1 cellular context compared by ENCODE assay signal in genomic region chr2:88691339-88692183, GRCh38.
TF ChIP-seq lines count a peak whose summit lies in the region.

TSS of gene RPIA (plus strand) at chr2:88691673. CDS start at chr2:88691699, 26 bp downstream.

TF ChIP-seq in HepG2, 621 proteins besides CTCF, POLR2A, EP300 and RAD21 (continued from another document and continues in another):
- peak; percentile 29; the same call in 1 of the 2 replicates for TF ChIP-seq ZNF567 (CRISPR knock-in tag; IDR thresholded peaks at IDR 0.05; ENCODE audit: borderline replicate concordance)
- peak; percentile 97 for TF ChIP-seq MYC (CRISPR knock-in tag; IDR thresholded peaks at IDR 0.05; ENCODE audit: borderline replicate concordance)
- TF ChIP-seq SIN3A (IDR thresholded peaks at IDR 0.05; ENCODE audit: borderline replicate concordance, low read depth, low read length) = peak; percentile 95
- peak; percentile 52; the same call in 1 of the 2 replicates for TF ChIP-seq NCOA2 (CRISPR knock-in tag; IDR thresholded peaks at IDR 0.05)
- TF ChIP-seq HOXA9 (CRISPR knock-in tag; IDR thresholded peaks at IDR 0.05; ENCODE audit: borderline replicate concordance) = peak; percentile 91
- peak; percentile 91 for TF ChIP-seq DMAP1 (CRISPR knock-in tag; IDR thresholded peaks at IDR 0.05)
- no peak for TF ChIP-seq TCF12 (IDR thresholded peaks at IDR 0.05)
- peak; percentile 11; the same call in 1 of the 2 replicates for TF ChIP-seq TCF12 (CRISPR knock-in tag; IDR thresholded peaks at IDR 0.05)
- no peak for TF ChIP-seq MBNL3 (CRISPR knock-in tag; conservative IDR thresholded peaks at IDR 0.05)
- no peak; the same call in 1 of the 2 replicates for TF ChIP-seq SP5 (CRISPR knock-in tag; IDR thresholded peaks at IDR 0.05; ENCODE audit: borderline replicate concordance, low read depth)
- TF ChIP-seq MTA1 (CRISPR knock-in tag; IDR thresholded peaks at IDR 0.05; ENCODE audit: borderline replicate concordance) = peak; percentile 64; the same call in 1 of the 2 replicates
- peak; percentile 18; the same call in 1 of the 2 replicates for TF ChIP-seq ZNF609 (CRISPR knock-in tag; IDR thresholded peaks at IDR 0.05; ENCODE audit: borderline replicate concordance)
- TF ChIP-seq MYNN (CRISPR knock-in tag; IDR thresholded peaks at IDR 0.05; ENCODE audit: low read depth) = peak; percentile 91; the same call in 1 of the 2 replicates
- peak; percentile 87; the same call in 1 of the 2 replicates for TF ChIP-seq ZBTB25 (CRISPR knock-in tag; IDR thresholded peaks at IDR 0.05)
- TF ChIP-seq HOXD1 (CRISPR knock-in tag; IDR thresholded peaks at IDR 0.05) = peak; percentile 56
- TF ChIP-seq PRDM10 (CRISPR knock-in tag; IDR thresholded peaks at IDR 0.05; ENCODE audit: low read depth) = peak; percentile 83; the same call in 1 of the 2 replicates
- no peak for TF ChIP-seq RAD51 (IDR thresholded peaks at IDR 0.05; ENCODE audit: borderline replicate concordance)
- peak; percentile 72 for TF ChIP-seq ZNF33B (CRISPR knock-in tag; IDR thresholded peaks at IDR 0.05)
- TF ChIP-seq YY1 (IDR thresholded peaks at IDR 0.05; ENCODE audit: insufficient read depth, insufficient replicate concordance, low read depth, low read length) = no peak
- peak; percentile 59; the same call in 1 of the 2 replicates for TF ChIP-seq ZC3H13 (CRISPR knock-in tag; IDR thresholded peaks at IDR 0.05)
- peak; percentile 26 for TF ChIP-seq CBX1 (IDR thresholded peaks at IDR 0.05; ENCODE audit: low read depth)
- TF ChIP-seq SNAPC2 (CRISPR knock-in tag; IDR thresholded peaks at IDR 0.05) = no peak
- TF ChIP-seq PBX2 (CRISPR knock-in tag; IDR thresholded peaks at IDR 0.05) = no peak
- no peak; the same call in 1 of the 2 replicates for TF ChIP-seq HOXA5 (CRISPR knock-in tag; IDR thresholded peaks at IDR 0.05)
- peak; percentile 70; the same call in 1 of the 2 replicates for TF ChIP-seq ZC3H4 (CRISPR knock-in tag; IDR thresholded peaks at IDR 0.05; ENCODE audit: borderline replicate concordance)
- no peak for TF ChIP-seq MAFG (CRISPR knock-in tag; IDR thresholded peaks at IDR 0.05)
- peak; percentile 47; the same call in 1 of the 2 replicates for TF ChIP-seq ZNF441 (CRISPR knock-in tag; IDR thresholded peaks at IDR 0.05; ENCODE audit: borderline replicate concordance)
- peak; percentile 90; the same call in 1 of the 2 replicates for TF ChIP-seq ZFP62 (CRISPR knock-in tag; IDR thresholded peaks at IDR 0.05)
- no peak for TF ChIP-seq ZNF333 (CRISPR knock-in tag; IDR thresholded peaks at IDR 0.05; ENCODE audit: borderline replicate concordance)
- TF ChIP-seq ZNF513 (CRISPR knock-in tag; conservative IDR thresholded peaks at IDR 0.05) = peak; percentile 83; the same call in 1 of the 2 replicates
- TF ChIP-seq TSC22D2 (CRISPR knock-in tag; IDR thresholded peaks at IDR 0.05; ENCODE audit: borderline replicate concordance) = peak; percentile 59; the same call in 1 of the 2 replicates
- TF ChIP-seq DDIT3 (CRISPR knock-in tag; IDR thresholded peaks at IDR 0.05) = no peak
- no peak for TF ChIP-seq TCF7L2 (IDR thresholded peaks at IDR 0.05; ENCODE audit: low read depth, low read length)
- peak; percentile 98; the same call in 1 of the 2 replicates for TF ChIP-seq CREBL2 (CRISPR knock-in tag; IDR thresholded peaks at IDR 0.05; ENCODE audit: borderline replicate concordance)
- TF ChIP-seq MAX (IDR thresholded peaks at IDR 0.05) = peak; percentile 99
- peak; percentile 91 for TF ChIP-seq RBFOX2 (IDR thresholded peaks at IDR 0.05; ENCODE audit: low read depth, low read length)
- TF ChIP-seq ZNF30 (CRISPR knock-in tag; IDR thresholded peaks at IDR 0.05) = peak; percentile 96
- peak; percentile 94 for TF ChIP-seq ZNF574 (CRISPR knock-in tag; IDR thresholded peaks at IDR 0.05)
- TF ChIP-seq ZBTB43 (CRISPR knock-in tag; conservative IDR thresholded peaks at IDR 0.05) = peak; percentile 73; the same call in 1 of the 2 replicates
- no peak for TF ChIP-seq MTERF4 (CRISPR knock-in tag; IDR thresholded peaks at IDR 0.05)
